ENCODE assay signal across 8 cellular contexts in the genomic region with DNA sequence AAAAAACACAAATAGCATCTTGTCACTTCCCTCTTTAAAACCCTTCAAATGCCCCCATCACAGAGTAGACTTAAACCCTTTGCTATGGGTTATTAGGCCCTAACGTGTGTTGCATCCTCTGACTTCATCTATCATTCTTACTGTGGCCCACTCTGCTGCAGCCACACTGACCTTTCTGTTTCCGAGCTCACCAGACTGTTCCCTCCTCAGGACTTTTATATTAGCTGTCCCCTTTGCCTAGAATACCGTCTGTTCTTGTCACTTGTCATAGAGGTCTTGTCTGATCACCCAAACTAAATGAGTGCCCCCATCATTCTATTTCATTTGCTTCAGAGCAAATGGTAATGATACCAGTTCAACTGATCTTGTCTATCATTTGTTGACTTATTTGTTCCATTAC. TPM values are rescaled to one million over a fixed set of nuclear protein-coding genes. Genes with fewer than 3 reads are reported as not detected.
DNase-seq lines count a peak whose midpoint lies in the region; ATAC-seq, FAIRE-seq and TF ChIP-seq lines count a peak whose summit lies in the region.

No MANE protein-coding gene starts in this region.

- POLR2A ChIA-PET in activated B cell treated with CpG ODN at 0.5 μM for 24 hours (lab: Charles Lee): interaction anchor here (1.3 to 2.5 kb wide), 7 partner anchors 22 to 542 kb away, joined by 3 to 35 read pairs (median 12); a partner anchor contains a TSS

- H4K20me1 ChIP-seq in hepatocyte (ENCODE audit: insufficient read depth, poor library complexity, severe bottlenecking): peaks cover 24% of the 10 kb centered on the region

- H3K36me3 ChIP-seq in HAP-1 (replicated peaks) (peaks cover 5% of the 10 kb centered on the region; the same call in 1 of the 2 replicates), hepatocyte (replicated peaks; ENCODE audit: insufficient read depth, low read depth) (no peaks in the 10 kb centered on the region), small intestine (ENCODE audit: control insufficient read depth in 2 of 2, insufficient read depth in 2 of 2, low read length in 2 of 2) (no peaks in the 10 kb centered on the region)

- H3K9me3 ChIP-seq in HAP-1: no peaks in the 10 kb centered on the region
- no peaks in the 10 kb centered on the region for H3K9me3 ChIP-seq in hepatocyte (ENCODE audit: low read depth)
- no peaks in the 10 kb centered on the region for H3K9me3 ChIP-seq in small intestine (ENCODE audit: control insufficient read depth, low read depth)

- H2AFZ ChIP-seq in hepatocyte: peak overlapping the region; percentile 93

- H3K36me3 Mint-ChIP-seq in activated B cell treated with CpG ODN at 0.5 μM for 24 hours (ENCODE audit: low read depth): peaks cover 13% of the 10 kb centered on the region

- H3K27me3 Mint-ChIP-seq in activated B cell treated with CpG ODN at 0.5 μM for 24 hours: no peaks in the 10 kb centered on the region

- intact Hi-C loops in activated B cell treated with CpG ODN at 0.5 μM for 24 hours (cut with micrococcal nuclease): loop anchor here (1.0 to 10.0 kb wide), 6 partner anchors 23 to 888 kb away; a partner anchor contains a TSS

- peaks cover 45% of the 10 kb centered on the region for H3K4me1 Mint-ChIP-seq in activated B cell treated with CpG ODN at 0.5 μM for 24 hours

- H3K27ac ChIP-seq in hepatocyte: peak overlapping the region; percentile 100
- H3K27ac ChIP-seq in small intestine (ENCODE audit: low read depth in 1 of 2, low read length in 1 of 2): peak overlapping the region; percentile 90 to 95

- TF ChIP-seq CTCF in activated B cell treated with CpG ODN at 0.5 μM for 24 hours (IDR thresholded peaks at IDR 0.05): no peak
- no peak for TF ChIP-seq CTCF in hepatocyte (IDR thresholded peaks at IDR 0.05; ENCODE audit: poor library complexity)

- no peak for FAIRE-seq in small intestine (lab: Jason Lieb, UNC)

- WGBS in hepatocyte (ENCODE audit: low lambda C conversion rate, missing lambda C conversion rate): 44% methylated on average over 3 of the region's 3 CpGs
- 46 to 59% (median 53%) methylated on average over 3 of the region's 3 CpGs for WGBS in small intestine, 3 donors

- H3K4me1 ChIP-seq in HAP-1: peaks cover 29% of the 10 kb centered on the region
- peaks cover 39% of the 10 kb centered on the region for H3K4me1 ChIP-seq in hepatocyte (ENCODE audit: insufficient read depth)
- peaks cover 0 to 9% of the 10 kb centered on the region in 2 donors for H3K4me1 ChIP-seq in small intestine (ENCODE audit: control insufficient read depth in 2 of 2, insufficient read depth in 1 of 2, low read depth in 1 of 2, low read length in 1 of 2)

- H3K4me3 Mint-ChIP-seq in activated B cell treated with CpG ODN at 0.5 μM for 24 hours: peak overlapping the region; percentile 93

- H3K9me3 Mint-ChIP-seq in activated B cell treated with CpG ODN at 0.5 μM for 24 hours: no peaks in the 10 kb centered on the region

- in situ Hi-C loops in HAP-1 (cut with MboI; ENCODE audit: low sequenced_read_pairs): no loop called here

- H3K9me2 ChIP-seq in hepatocyte (replicated peaks; ENCODE audit: insufficient read depth): no peaks in the 10 kb centered on the region

- ATAC-seq in activated B cell treated with CpG ODN at 0.5 μM for 24 hours (ENCODE audit: low read depth) (no peak), GM18870 (IDR thresholded peaks at IDR 0.05; ENCODE audit: unreplicated experiment) (no peak)

- peak overlapping the region; percentile 96 for H3K27ac Mint-ChIP-seq in activated B cell treated with CpG ODN at 0.5 μM for 24 hours

- peaks cover 38% of the 10 kb centered on the region for H3K79me2 ChIP-seq in hepatocyte

- H3K4me3 ChIP-seq in HAP-1 (peak overlapping the region; percentile 93), hepatocyte (peak overlapping the region; percentile 80), small intestine (ENCODE audit: low read depth in 1 of 2, low read length in 2 of 2) (peak overlapping the region in 1 of 2 donors; percentile 88)

- H3K27me3 ChIP-seq in HAP-1 (ENCODE audit: low read depth) (no peaks in the 10 kb centered on the region), hepatocyte (no peaks in the 10 kb centered on the region), small intestine (ENCODE audit: control insufficient read depth in 2 of 2, insufficient read depth in 2 of 2, low read length in 2 of 2) (no peaks in the 10 kb centered on the region)

- peak overlapping the region; percentile 73 for H3K4me2 ChIP-seq in hepatocyte

- CTCF ChIA-PET in activated B cell treated with CpG ODN at 0.5 μM for 24 hours (lab: Charles Lee): interaction anchor here (3.4 kb wide), 1 partner anchor 24 kb away, joined by 14 read pairs; no protein-coding TSS in a partner anchor

- DNase-seq in HAP-1 (ENCODE audit: low spot score in 2 of 2): no peak
- DNase-seq in activated B cell treated with CpG ODN at 0.5 μM for 24 hours: no peak
- DNase-seq in hepatocyte (ENCODE audit: low spot score): no peak
- DNase-seq in small intestine: no peak
- no peak for DNase-seq in activated CD4-positive, CD25-positive, alpha-beta regulatory T cell treated with anti-CD3 and anti-CD28 coated beads, Interleukin-2, amount 50 U/mL, for 72 hours
- no peak for DNase-seq in stimulated activated CD4-positive, alpha-beta T cell treated with anti-CD3 and anti-CD28 coated beads, Interleukin-2, amount 100 ng/mL, for 48 hours
- no peak for DNase-seq in SW480 (ENCODE audit: low spot score)

RNA-seq across cellular contexts. Expression of a gene that starts 0.9 kb away (rescaled TPM):
- 42.2 and 47.7 TPM in 2 replicates for total RNA-seq in activated B cell treated with CpG ODN at 0.5 μM for 24 hours
- total RNA-seq in hepatocyte: 54.8 and 62.8 TPM in 2 replicates
- polyA plus RNA-seq in hepatocyte: 11.9 and 12.1 TPM in 2 replicates
- 10 to 100 TPM; 11.3 to 14.9 (median 12.3) TPM for polyA plus RNA-seq in small intestine

RNA-seq across cellular contexts. Expression of a gene that starts 47.1 kb away (rescaled TPM):
- 35.0 and 37.5 TPM in 2 replicates for total RNA-seq in activated B cell treated with CpG ODN at 0.5 μM for 24 hours
- total RNA-seq in hepatocyte: 18.7 and 19.5 TPM in 2 replicates
- 10.7 and 11.0 TPM in 2 replicates for polyA plus RNA-seq in hepatocyte
- 10 to 100 TPM in 1 of 3 donors, 1 to 10 TPM in 2; 5.8 to 43.7 (median 7.8) TPM for polyA plus RNA-seq in small intestine
